ENCODE assay signal across 3 cellular contexts in genomic region chr17:17346428-17347233, GRCh38.
TF ChIP-seq lines count a peak whose summit lies in the region.

No MANE protein-coding gene starts in this region.

TF ChIP-seq in SK-N-SH, 30 proteins besides CTCF, POLR2A, EP300 and RAD21:
- TF ChIP-seq TAF1 (IDR thresholded peaks at IDR 0.05; ENCODE audit: borderline replicate concordance, low read depth, low read length) (no peak), NFIC (IDR thresholded peaks at IDR 0.05; ENCODE audit: borderline replicate concordance) (no peak), SMC3 (IDR thresholded peaks at IDR 0.05; ENCODE audit: low read depth, low read length) (no peak), FOXM1 (IDR thresholded peaks at IDR 0.05; ENCODE audit: low read depth) (no peak), GATA2 (CRISPR knock-in tag; IDR thresholded peaks at IDR 0.05) (no peak), RFX5 (IDR thresholded peaks at IDR 0.05; ENCODE audit: low read length) (no peak), CHD2 (IDR thresholded peaks at IDR 0.05; ENCODE audit: low read length, partially characterized antibody) (no peak), POLR2AphosphoS5 (IDR thresholded peaks at IDR 0.05; ENCODE audit: low read depth, low read length) (no peak)
TF ChIP-seq in SK-N-SH: peak in this region for 0.

TF ChIP-seq in SK-N-SH treated with all-trans-retinoic acid at 6 μM for 48 hours, 23 proteins besides CTCF, POLR2A, EP300 and RAD21:
- TF ChIP-seq SNAI2 (CRISPR knock-in tag; IDR thresholded peaks at IDR 0.05) (no peak), ZNF8 (CRISPR knock-in tag; IDR thresholded peaks at IDR 0.05) (no peak), RARB (CRISPR knock-in tag; IDR thresholded peaks at IDR 0.05) (no peak), TSHZ2 (CRISPR knock-in tag; IDR thresholded peaks at IDR 0.05) (no peak), GLIS3 (CRISPR knock-in tag; IDR thresholded peaks at IDR 0.05) (no peak), TCF4 (CRISPR knock-in tag; IDR thresholded peaks at IDR 0.05; ENCODE audit: borderline replicate concordance) (no peak), ZFP30 (CRISPR knock-in tag; IDR thresholded peaks at IDR 0.05) (no peak), ISL1 (CRISPR knock-in tag; IDR thresholded peaks at IDR 0.05) (no peak), OSR1 (CRISPR knock-in tag; IDR thresholded peaks at IDR 0.05) (no peak), CSDC2 (CRISPR knock-in tag; IDR thresholded peaks at IDR 0.05) (no peak), BACH2 (CRISPR knock-in tag; IDR thresholded peaks at IDR 0.05; ENCODE audit: borderline replicate concordance) (no peak), CREB5 (CRISPR knock-in tag; IDR thresholded peaks at IDR 0.05; ENCODE audit: low read depth) (no peak), ZNF565 (CRISPR knock-in tag; conservative IDR thresholded peaks at IDR 0.05; ENCODE audit: low read depth) (no peak)
- TF ChIP-seq, protein P1, sequence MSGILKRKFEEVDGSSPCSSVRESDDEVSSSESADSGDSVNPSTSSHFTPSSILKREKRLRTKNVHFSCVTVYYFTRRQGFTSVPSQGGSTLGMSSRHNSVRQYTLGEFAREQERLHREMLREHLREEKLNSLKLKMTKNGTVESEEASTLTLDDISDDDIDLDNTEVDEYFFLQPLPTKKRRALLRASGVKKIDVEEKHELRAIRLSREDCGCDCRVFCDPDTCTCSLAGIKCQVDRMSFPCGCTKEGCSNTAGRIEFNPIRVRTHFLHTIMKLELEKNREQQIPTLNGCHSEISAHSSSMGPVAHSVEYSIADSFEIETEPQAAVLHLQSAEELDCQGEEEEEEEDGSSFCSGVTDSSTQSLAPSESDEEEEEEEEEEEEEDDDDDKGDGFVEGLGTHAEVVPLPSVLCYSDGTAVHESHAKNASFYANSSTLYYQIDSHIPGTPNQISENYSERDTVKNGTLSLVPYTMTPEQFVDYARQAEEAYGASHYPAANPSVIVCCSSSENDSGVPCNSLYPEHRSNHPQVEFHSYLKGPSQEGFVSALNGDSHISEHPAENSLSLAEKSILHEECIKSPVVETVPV (CRISPR knock-in tag; IDR thresholded peaks at IDR 0.05): no peak
- TF ChIP-seq, protein P2, sequence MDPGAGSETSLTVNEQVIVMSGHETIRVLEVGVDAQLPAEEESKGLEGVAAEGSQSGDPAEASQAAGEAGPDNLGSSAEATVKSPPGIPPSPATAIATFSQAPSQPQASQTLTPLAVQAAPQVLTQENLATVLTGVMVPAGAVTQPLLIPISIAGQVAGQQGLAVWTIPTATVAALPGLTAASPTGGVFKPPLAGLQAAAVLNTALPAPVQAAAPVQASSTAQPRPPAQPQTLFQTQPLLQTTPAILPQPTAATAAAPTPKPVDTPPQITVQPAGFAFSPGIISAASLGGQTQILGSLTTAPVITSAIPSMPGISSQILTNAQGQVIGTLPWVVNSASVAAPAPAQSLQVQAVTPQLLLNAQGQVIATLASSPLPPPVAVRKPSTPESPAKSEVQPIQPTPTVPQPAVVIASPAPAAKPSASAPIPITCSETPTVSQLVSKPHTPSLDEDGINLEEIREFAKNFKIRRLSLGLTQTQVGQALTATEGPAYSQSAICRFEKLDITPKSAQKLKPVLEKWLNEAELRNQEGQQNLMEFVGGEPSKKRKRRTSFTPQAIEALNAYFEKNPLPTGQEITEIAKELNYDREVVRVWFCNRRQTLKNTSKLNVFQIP (CRISPR knock-in tag; IDR thresholded peaks at IDR 0.05; ENCODE audit: borderline replicate concordance, low read depth): no peak

TF ChIP-seq in HepG2, 621 proteins besides CTCF, POLR2A, EP300 and RAD21 (continues in another document):
- peak; percentile 25; the same call in 1 of the 2 replicates for TF ChIP-seq GABPB1 (CRISPR knock-in tag; IDR thresholded peaks at IDR 0.05)
- TF ChIP-seq SMAD3 (CRISPR knock-in tag; IDR thresholded peaks at IDR 0.05): no peak
- no peak for TF ChIP-seq ZBTB46 (CRISPR knock-in tag; IDR thresholded peaks at IDR 0.05; ENCODE audit: borderline replicate concordance)
- 0 out of 2 replicates have a peak, but pooled peaks have one; percentile 18 for TF ChIP-seq RNF2 (conservative IDR thresholded peaks at IDR 0.05; ENCODE audit: low read depth)
- no peak for TF ChIP-seq HOXA9 (CRISPR knock-in tag; IDR thresholded peaks at IDR 0.05; ENCODE audit: borderline replicate concordance)
- TF ChIP-seq LBX2 (CRISPR knock-in tag; IDR thresholded peaks at IDR 0.05; ENCODE audit: borderline replicate concordance): no peak
- TF ChIP-seq ZBTB8A (CRISPR knock-in tag; IDR thresholded peaks at IDR 0.05; ENCODE audit: borderline replicate concordance, low read depth): no peak
- no peak for TF ChIP-seq HOXA5 (CRISPR knock-in tag; IDR thresholded peaks at IDR 0.05)
- TF ChIP-seq ATF1 (CRISPR knock-in tag; IDR thresholded peaks at IDR 0.05): no peak
- TF ChIP-seq MXD3 (CRISPR knock-in tag; IDR thresholded peaks at IDR 0.05): peak; percentile 21; the same call in 1 of the 2 replicates
- TF ChIP-seq SAP130 (CRISPR knock-in tag; IDR thresholded peaks at IDR 0.05; ENCODE audit: low read depth): 0 out of 2 replicates have a peak, but pooled peaks have one; percentile 28
- 0 out of 2 replicates have a peak, but pooled peaks have one; percentile 26 for TF ChIP-seq HNRNPL (IDR thresholded peaks at IDR 0.05; ENCODE audit: low read depth, low read length)
- no peak for TF ChIP-seq ZSCAN9 (CRISPR knock-in tag; IDR thresholded peaks at IDR 0.05; ENCODE audit: borderline replicate concordance)
- no peak for TF ChIP-seq NR2F6 (IDR thresholded peaks at IDR 0.05)
- no peak for TF ChIP-seq NR2F6 (CRISPR knock-in tag; IDR thresholded peaks at IDR 0.05)
- no peak for TF ChIP-seq RXRA (CRISPR knock-in tag; IDR thresholded peaks at IDR 0.05)
- no peak for TF ChIP-seq EHMT2 (IDR thresholded peaks at IDR 0.05; ENCODE audit: borderline replicate concordance, low read depth, low read length)
- TF ChIP-seq, protein P3, sequence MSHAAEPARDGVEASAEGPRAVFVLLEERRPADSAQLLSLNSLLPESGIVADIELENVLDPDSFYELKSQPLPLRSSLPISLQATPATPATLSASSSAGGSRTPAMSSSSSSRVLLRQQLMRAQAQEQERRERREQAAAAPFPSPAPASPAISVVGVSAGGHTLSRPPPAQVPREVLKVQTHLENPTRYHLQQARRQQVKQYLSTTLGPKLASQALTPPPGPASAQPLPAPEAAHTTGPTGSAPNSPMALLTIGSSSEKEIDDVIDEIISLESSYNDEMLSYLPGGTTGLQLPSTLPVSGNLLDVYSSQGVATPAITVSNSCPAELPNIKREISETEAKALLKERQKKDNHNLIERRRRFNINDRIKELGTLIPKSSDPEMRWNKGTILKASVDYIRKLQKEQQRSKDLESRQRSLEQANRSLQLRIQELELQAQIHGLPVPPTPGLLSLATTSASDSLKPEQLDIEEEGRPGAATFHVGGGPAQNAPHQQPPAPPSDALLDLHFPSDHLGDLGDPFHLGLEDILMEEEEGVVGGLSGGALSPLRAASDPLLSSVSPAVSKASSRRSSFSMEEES (CRISPR knock-in tag; IDR thresholded peaks at IDR 0.05): 0 out of 2 replicates have a peak, but pooled peaks have one; percentile 23
- TF ChIP-seq, protein P4, sequence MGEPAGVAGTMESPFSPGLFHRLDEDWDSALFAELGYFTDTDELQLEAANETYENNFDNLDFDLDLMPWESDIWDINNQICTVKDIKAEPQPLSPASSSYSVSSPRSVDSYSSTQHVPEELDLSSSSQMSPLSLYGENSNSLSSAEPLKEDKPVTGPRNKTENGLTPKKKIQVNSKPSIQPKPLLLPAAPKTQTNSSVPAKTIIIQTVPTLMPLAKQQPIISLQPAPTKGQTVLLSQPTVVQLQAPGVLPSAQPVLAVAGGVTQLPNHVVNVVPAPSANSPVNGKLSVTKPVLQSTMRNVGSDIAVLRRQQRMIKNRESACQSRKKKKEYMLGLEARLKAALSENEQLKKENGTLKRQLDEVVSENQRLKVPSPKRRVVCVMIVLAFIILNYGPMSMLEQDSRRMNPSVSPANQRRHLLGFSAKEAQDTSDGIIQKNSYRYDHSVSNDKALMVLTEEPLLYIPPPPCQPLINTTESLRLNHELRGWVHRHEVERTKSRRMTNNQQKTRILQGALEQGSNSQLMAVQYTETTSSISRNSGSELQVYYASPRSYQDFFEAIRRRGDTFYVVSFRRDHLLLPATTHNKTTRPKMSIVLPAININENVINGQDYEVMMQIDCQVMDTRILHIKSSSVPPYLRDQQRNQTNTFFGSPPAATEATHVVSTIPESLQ (CRISPR knock-in tag; conservative IDR thresholded peaks at IDR 0.05): no peak
- TF ChIP-seq RORA (CRISPR knock-in tag; IDR thresholded peaks at IDR 0.05): no peak
- no peak for TF ChIP-seq RCOR2 (CRISPR knock-in tag; IDR thresholded peaks at IDR 0.05)
- TF ChIP-seq ZC3H13 (CRISPR knock-in tag; IDR thresholded peaks at IDR 0.05): no peak
- TF ChIP-seq DZIP1 (CRISPR knock-in tag; IDR thresholded peaks at IDR 0.05): no peak
- peak; percentile 34; the same call in 1 of the 2 replicates for TF ChIP-seq TBX2 (CRISPR knock-in tag; IDR thresholded peaks at IDR 0.05; ENCODE audit: borderline replicate concordance)
- TF ChIP-seq ZNF607 (CRISPR knock-in tag; IDR thresholded peaks at IDR 0.05; ENCODE audit: borderline replicate concordance): no peak
- TF ChIP-seq ZNF232 (CRISPR knock-in tag; IDR thresholded peaks at IDR 0.05; ENCODE audit: borderline replicate concordance): no peak
- no peak for TF ChIP-seq CENPX (CRISPR knock-in tag; IDR thresholded peaks at IDR 0.05)
- TF ChIP-seq, protein P5, sequence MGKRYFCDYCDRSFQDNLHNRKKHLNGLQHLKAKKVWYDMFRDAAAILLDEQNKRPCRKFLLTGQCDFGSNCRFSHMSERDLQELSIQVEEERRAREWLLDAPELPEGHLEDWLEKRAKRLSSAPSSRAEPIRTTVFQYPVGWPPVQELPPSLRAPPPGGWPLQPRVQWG (CRISPR knock-in tag; IDR thresholded peaks at IDR 0.05; ENCODE audit: borderline replicate concordance, low read depth): no peak
- TF ChIP-seq YEATS2 (CRISPR knock-in tag; IDR thresholded peaks at IDR 0.05; ENCODE audit: borderline replicate concordance): no peak
- no peak for TF ChIP-seq ZBTB10 (CRISPR knock-in tag; IDR thresholded peaks at IDR 0.05; ENCODE audit: borderline replicate concordance)
- TF ChIP-seq ZNF335 (CRISPR knock-in tag; IDR thresholded peaks at IDR 0.05): no peak
- TF ChIP-seq, protein P6, sequence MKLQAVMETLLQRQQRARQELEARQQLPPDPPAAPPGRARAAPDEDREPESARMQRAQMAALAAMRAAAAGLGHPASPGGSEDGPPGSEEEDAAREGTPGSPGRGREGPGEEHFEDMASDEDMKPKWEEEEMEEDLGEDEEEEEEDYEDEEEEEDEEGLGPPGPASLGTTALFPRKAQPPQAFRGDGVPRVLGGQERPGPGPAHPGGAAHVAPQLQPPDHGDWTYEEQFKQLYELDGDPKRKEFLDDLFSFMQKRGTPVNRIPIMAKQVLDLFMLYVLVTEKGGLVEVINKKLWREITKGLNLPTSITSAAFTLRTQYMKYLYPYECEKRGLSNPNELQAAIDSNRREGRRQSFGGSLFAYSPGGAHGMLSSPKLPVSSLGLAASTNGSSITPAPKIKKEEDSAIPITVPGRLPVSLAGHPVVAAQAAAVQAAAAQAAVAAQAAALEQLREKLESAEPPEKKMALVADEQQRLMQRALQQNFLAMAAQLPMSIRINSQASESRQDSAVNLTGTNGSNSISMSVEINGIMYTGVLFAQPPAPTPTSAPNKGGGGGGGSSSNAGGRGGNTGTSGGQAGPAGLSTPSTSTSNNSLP (IDR thresholded peaks at IDR 0.05; ENCODE audit: low read depth, low read length): no peak
- TF ChIP-seq ZFX (CRISPR knock-in tag; IDR thresholded peaks at IDR 0.05; ENCODE audit: low read depth): 0 out of 2 replicates have a peak, but pooled peaks have one; percentile 30
